Comparison of ENCODE assay signal across 10 cellular contexts in the genomic region with DNA sequence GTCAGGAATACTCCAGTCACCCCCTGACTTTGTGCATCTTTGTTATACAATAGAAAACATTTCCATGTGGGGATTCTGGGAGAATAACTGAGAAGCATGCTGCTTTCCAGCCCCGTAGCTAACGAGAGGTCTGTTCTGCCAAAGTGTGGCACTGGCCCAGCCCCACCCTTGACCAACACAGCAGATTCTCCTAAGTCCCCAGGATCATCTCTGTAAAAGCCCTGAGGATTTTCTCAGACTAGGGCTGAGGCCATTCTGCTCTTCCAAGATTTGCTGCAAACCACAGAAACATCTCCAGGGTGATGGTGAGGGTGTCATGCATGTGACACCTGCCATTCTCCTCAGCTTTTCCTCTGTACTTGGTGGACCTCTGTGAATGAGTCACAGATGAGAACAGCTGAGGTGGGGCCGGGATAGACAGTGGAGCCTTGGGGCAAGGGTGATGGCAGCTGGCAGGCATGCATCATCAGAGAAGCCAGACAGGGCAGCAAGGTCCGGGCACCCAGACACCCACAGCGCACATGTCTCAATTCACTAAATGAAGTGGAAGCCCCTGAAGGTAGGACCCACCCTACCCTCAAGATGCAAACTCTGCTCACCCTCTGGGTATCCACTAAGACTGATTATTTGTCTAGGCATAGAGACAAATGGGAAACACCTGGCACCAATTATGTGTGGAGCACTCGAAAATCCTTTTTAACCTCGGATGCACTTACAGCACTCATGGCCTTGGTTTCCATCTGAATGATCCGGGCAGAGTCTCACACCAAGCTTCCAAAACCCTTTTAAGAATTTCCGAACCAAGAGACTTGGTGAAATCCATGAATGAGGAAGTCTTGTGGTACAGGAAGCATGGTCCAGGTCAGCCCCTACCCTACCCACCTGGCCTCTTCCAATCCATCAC. TPM values are rescaled to one million over a fixed set of nuclear protein-coding genes. Genes with fewer than 3 reads are reported as not detected.
DNase-seq lines count a peak whose midpoint lies in the region; TF ChIP-seq lines count a peak whose summit lies in the region.
"Had no signal": no experiment of that assay in that cellular context is flagged by ENCODE, and none has a peak within 500 bp of the region (broad histone marks: within the 10 kb centered on the region; RNA-seq: fewer than 3 reads in every experiment).

No MANE protein-coding gene starts in this region.

- intact Hi-C loops in vagina (cut with DNase I): no loop called here

- H3K4me1 Mint-ChIP-seq in progenitor cell of endocrine pancreas (ENCODE audit: low read depth): peaks cover 1% of the 10 kb centered on the region

- H3K27ac ChIP-seq in vagina: peak overlapping the region; percentile 34
- H3K27ac ChIP-seq: parathyroid adenoma had no signal

- TF ChIP-seq CTCF in fibroblast of the aortic adventitia (IDR thresholded peaks at IDR 0.05; ENCODE audit: insufficient read depth, low read length): no peak
- no peak for TF ChIP-seq CTCF in vagina (IDR thresholded peaks at IDR 0.05)
- TF ChIP-seq CTCF in progenitor cell of endocrine pancreas (IDR thresholded peaks at IDR 0.05; ENCODE audit: unreplicated experiment): no peak

- no peaks in the 10 kb centered on the region for H3K27me3 ChIP-seq in vagina

- TF ChIP-seq POLR2A in vagina (IDR thresholded peaks at IDR 0.05): no peak

- H3K4me3 ChIP-seq in fibroblast of the aortic adventitia (ENCODE audit: low read depth, low read length) (no peak overlapping the region), vagina (no peak overlapping the region)

- peak; percentile 37 for DNase-seq in stimulated activated CD4-positive, alpha-beta T cell treated with anti-CD3 and anti-CD28 coated beads, Interleukin-1b, Interleukin-23, amount 100 ng/mL, for 48 hours
- DNase-seq in stimulated activated CD4-positive, alpha-beta T cell treated with anti-CD3 and anti-CD28 coated beads, Interleukin-4, amount 100 ng/mL, for 24 hours: no peak
- peak; percentile 98 for DNase-seq in RPMI7951 (ENCODE audit: low read depth)
- DNase-seq in fibroblast of the aortic adventitia (ENCODE audit: low read depth): peak; percentile 43
- DNase-seq in vagina (ENCODE audit: extremely low spot score in 2 of 2): no peak
- no peak for DNase-seq in retina
- DNase-seq in progenitor cell of endocrine pancreas (ENCODE audit: low spot score, unreplicated experiment): no peak
- DNase-seq in anterior cingulate cortex (lab: John Stamatoyannopoulos, UW): no peak
- DNase-seq: NCI-H1105 treated with DMSO at 0.1 percent for 48 hours had no signal

- H3K36me3 ChIP-seq in vagina: no peaks in the 10 kb centered on the region

- H3K9me3 Mint-ChIP-seq in progenitor cell of endocrine pancreas (ENCODE audit: low read depth): no peaks in the 10 kb centered on the region

- H3K4me1 ChIP-seq in vagina: peaks cover 29% of the 10 kb centered on the region

- no peaks in the 10 kb centered on the region for H3K9me3 ChIP-seq in vagina

- no peak overlapping the region for H3K4me3 Mint-ChIP-seq in progenitor cell of endocrine pancreas (ENCODE audit: low read depth)

- no peaks in the 10 kb centered on the region for H3K36me3 Mint-ChIP-seq in progenitor cell of endocrine pancreas (ENCODE audit: insufficient read depth)

- peaks cover 19% of the 10 kb centered on the region for H3K27me3 Mint-ChIP-seq in progenitor cell of endocrine pancreas

- no peak overlapping the region for H3K27ac Mint-ChIP-seq in progenitor cell of endocrine pancreas

RNA-seq across cellular contexts. Expression of a gene that starts 20.1 kb away (rescaled TPM):
- total RNA-seq in RPMI7951 (2014; rRNA removed; shearing (Covaris generic)): 34.2 and 36.9 TPM in 2 replicates
- total RNA-seq in fibroblast of the aortic adventitia (ENCODE audit: low replicate concordance) (10.8 and 28.1 TPM in 2 replicates), vagina (88.4 TPM), progenitor cell of endocrine pancreas (27.9 and 35.7 TPM in 2 replicates)

Comparison
In these comparisons a context has a peak if more than half of its experiments do, and no peak if none do; other contexts are left out.
1. DNase-seq: peak in stimulated activated CD4-positive, alpha-beta T cell treated with anti-CD3 and anti-CD28 coated beads, Interleukin-1b, Interleukin-23, amount 100 ng/mL, for 48 hours (single experiment), RPMI7951 (single experiment) and fibroblast of the aortic adventitia (single experiment); none in stimulated activated CD4-positive, alpha-beta T cell treated with anti-CD3 and anti-CD28 coated beads, Interleukin-4, amount 100 ng/mL, for 24 hours (single experiment), vagina (0 of 2), retina (single experiment), progenitor cell of endocrine pancreas (single experiment) and anterior cingulate cortex (0 of 58).